Comparison of ENCODE assay signal across 22 cellular contexts in the genomic region with DNA sequence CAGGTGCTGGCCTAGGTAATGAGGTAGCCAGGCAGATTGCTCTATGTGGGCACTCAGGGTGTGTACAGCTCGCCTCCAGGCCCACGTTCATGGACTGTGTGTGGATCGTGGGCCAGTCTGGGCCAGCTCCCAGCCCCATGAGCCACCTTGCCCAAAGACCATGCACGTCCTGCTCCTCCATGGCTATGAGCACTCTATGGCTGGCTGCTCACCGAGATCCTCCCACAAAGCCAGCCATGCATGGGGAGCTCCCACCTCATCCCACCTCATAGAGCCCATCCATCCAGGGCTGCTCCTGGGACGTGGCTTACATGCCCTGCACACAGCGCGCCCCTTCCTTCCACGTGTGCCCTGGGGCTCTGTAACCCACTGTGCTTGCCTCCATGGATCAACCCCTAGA.
"Had no signal": no experiment of that assay in that cellular context is flagged by ENCODE, and none has a peak within 500 bp of the region (broad histone marks: within the 10 kb centered on the region; RNA-seq: fewer than 3 reads in every experiment).

No MANE protein-coding gene starts in this region.

- DNase-seq: dermis blood vessel endothelial cell; dorsolateral prefrontal cortex; effector CD4-positive, alpha-beta T cell; effector memory CD4-positive, alpha-beta T cell; foreskin keratinocyte; heart left ventricle; hypothalamus; immature natural killer cell; islet precursor cell; kidney; kidney glomerular epithelial cell; left colon; left ventricle myocardium superior; lower lobe of right lung; mesenchymal stem cell; mucosa of descending colon had no signal

- H3K9me3 Mint-ChIP-seq: mesothelial cell of epicardium had no signal

- H3K27me3 ChIP-seq: foreskin keratinocyte, hepatocyte, left lung had no signal

- H3K36me3 ChIP-seq: esophagus muscularis mucosa, gastroesophageal sphincter, heart left ventricle, left lung, lower lobe of right lung had no signal

- H3K27ac ChIP-seq: coronary artery, dorsolateral prefrontal cortex, esophagus muscularis mucosa, foreskin keratinocyte, gastroesophageal sphincter, heart left ventricle, hepatocyte, left lung, lower lobe of right lung had no signal

- H3K4me3 ChIP-seq: coronary artery, dorsolateral prefrontal cortex, esophagus muscularis mucosa, gastroesophageal sphincter, heart left ventricle, hepatocyte, left lung, lower lobe of right lung, mucosa of descending colon had no signal

- ATAC-seq: foreskin keratinocyte, gastroesophageal sphincter, heart left ventricle, left colon, left lung, left ventricle myocardium superior, lower lobe of right lung, mucosa of descending colon had no signal

- H3K4me3 Mint-ChIP-seq: immature natural killer cell, mesothelial cell of epicardium had no signal

- H3K4me2 ChIP-seq: hepatocyte had no signal

- H3K4me1 Mint-ChIP-seq: immature natural killer cell, mesothelial cell of epicardium had no signal

- H3K4me1 ChIP-seq: esophagus muscularis mucosa, foreskin keratinocyte, gastroesophageal sphincter, heart left ventricle, left lung, lower lobe of right lung had no signal

- H3K9me3 ChIP-seq: lower lobe of right lung had no signal

- H2AFZ ChIP-seq: hepatocyte had no signal

- H3K27ac Mint-ChIP-seq: immature natural killer cell, mesothelial cell of epicardium had no signal

- H3K36me3 Mint-ChIP-seq: immature natural killer cell, mesothelial cell of epicardium had no signal
